Comparison of ENCODE assay signal across 18 cellular contexts in genomic region chr21:15324542-15324941, GRCh38.
DNase-seq lines count a peak whose midpoint lies in the region; ATAC-seq and TF ChIP-seq lines count a peak whose summit lies in the region.
"Had no signal": no experiment of that assay in that cellular context is flagged by ENCODE, and none has a peak within 500 bp of the region (broad histone marks: within the 10 kb centered on the region; RNA-seq: fewer than 3 reads in every experiment).

No MANE protein-coding gene starts in this region.

- H3K4me3 ChIP-seq in liver (ENCODE audit: low read depth in 1 of 3, low read length in 3 of 3) (no peak overlapping the region), neural progenitor cell (peak overlapping the region; percentile 13)
- H3K4me3 ChIP-seq in naive thymus-derived CD4-positive, alpha-beta T cell (ENCODE audit: low read length) = no peak overlapping the region
- H3K4me3 ChIP-seq: A549; BLaER1 treated with 17β-estradiol and CSF1 and Interleukin-3, amounts not matched to agents 10 nM and 100 nM had no signal

- no peaks in the 10 kb centered on the region for H3K9me3 Mint-ChIP-seq in neural progenitor cell
- peaks cover 0 to 3% (median 0%) of the 10 kb centered on the region in 11 donors for H3K9me3 Mint-ChIP-seq in naive thymus-derived CD4-positive, alpha-beta T cell
- H3K9me3 Mint-ChIP-seq: CD4-positive, alpha-beta T cell; CD8-positive, alpha-beta T cell had no signal

- no peak for DNase-seq in left lobe of liver (ENCODE audit: low spot score)
- DNase-seq in neural progenitor cell (ENCODE audit: low spot score) = peak; percentile 32
- DNase-seq in naive thymus-derived CD4-positive, alpha-beta T cell = no peak
- no peak for DNase-seq in mesenteric fat pad (ENCODE audit: low spot score)
- no peak for DNase-seq in caudate nucleus (lab: John Stamatoyannopoulos, UW)
- DNase-seq in inferior parietal cortex (ENCODE audit: extremely low spot score) = no peak
- DNase-seq: AML-193; Caco-2; Calu3; CD4-positive, alpha-beta T cell; CD8-positive, alpha-beta T cell; DMS79 treated with DMSO at 0.1 percent for 48 hours; GF-D8 had no signal

- H3K4me2 ChIP-seq in neural progenitor cell = peak overlapping the region; percentile 68
- H3K4me2 ChIP-seq: A549; BLaER1 treated with 17β-estradiol and CSF1 and Interleukin-3, amounts not matched to agents 10 nM and 100 nM had no signal

- no peaks in the 10 kb centered on the region for H3K36me3 ChIP-seq in liver (ENCODE audit: control insufficient read depth in 4 of 4, insufficient read depth in 3 of 4, low read depth in 1 of 4, low read length in 3 of 4)
- H3K36me3 ChIP-seq in neural progenitor cell = no peaks in the 10 kb centered on the region
- no peaks in the 10 kb centered on the region for H3K36me3 ChIP-seq in naive thymus-derived CD4-positive, alpha-beta T cell (ENCODE audit: control insufficient read depth in 2 of 3, insufficient read depth in 3 of 3, low read length in 3 of 3)

- H3K9me3 ChIP-seq in liver (ENCODE audit: control insufficient read depth in 4 of 4, low read length in 3 of 4) = no peaks in the 10 kb centered on the region
- no peaks in the 10 kb centered on the region for H3K9me3 ChIP-seq in neural progenitor cell (ENCODE audit: low read depth)
- H3K9me3 ChIP-seq in naive thymus-derived CD4-positive, alpha-beta T cell (ENCODE audit: control insufficient read depth in 2 of 3, low read length in 3 of 3) = no peaks in the 10 kb centered on the region
- H3K9me3 ChIP-seq: A549, Caco-2 had no signal

- H3K9ac ChIP-seq in liver (ENCODE audit: low read depth in 1 of 2, low read length in 2 of 2) (no peak overlapping the region), neural progenitor cell (no peak overlapping the region)
- H3K9ac ChIP-seq: BLaER1 treated with 17β-estradiol and CSF1 and Interleukin-3, amounts not matched to agents 10 nM and 100 nM had no signal

- 33% methylated on average over 2 of the region's 2 CpGs for WGBS in liver

- intact Hi-C loops in naive thymus-derived CD4-positive, alpha-beta T cell (cut with micrococcal nuclease) = no loop called here

- peaks cover 25% of the 10 kb centered on the region for H3K4me1 Mint-ChIP-seq in neural progenitor cell
- no peaks in the 10 kb centered on the region for H3K4me1 Mint-ChIP-seq in naive thymus-derived CD4-positive, alpha-beta T cell
- H3K4me1 Mint-ChIP-seq: B cell had no signal

- TF ChIP-seq RAD21 in liver (IDR thresholded peaks at IDR 0.05) = peak; percentile 56 to 67

- POLR2A ChIA-PET in naive thymus-derived CD4-positive, alpha-beta T cell (lab: Charles Lee) = no interaction called here

- ATAC-seq in left lobe of liver = peak; percentile 94
- no peak for ATAC-seq in naive thymus-derived CD4-positive, alpha-beta T cell
- ATAC-seq: A549; CD8-positive, alpha-beta T cell had no signal

- H4K20me1 ChIP-seq in neural progenitor cell (ENCODE audit: low read depth) = no peaks in the 10 kb centered on the region
- H4K20me1 ChIP-seq: BLaER1 treated with 17β-estradiol and CSF1 and Interleukin-3, amounts not matched to agents 10 nM and 100 nM had no signal

- H3K27ac Mint-ChIP-seq in neural progenitor cell = peak overlapping the region; percentile 16
- H3K27ac Mint-ChIP-seq in naive thymus-derived CD4-positive, alpha-beta T cell = no peak overlapping the region
- H3K27ac Mint-ChIP-seq: B cell; CD4-positive, alpha-beta T cell; CD8-positive, alpha-beta T cell had no signal

- H3K27me3 Mint-ChIP-seq in neural progenitor cell (ENCODE audit: insufficient read depth, low read depth) = peaks cover 2% of the 10 kb centered on the region
- peaks cover 0 to 16% (median 0%) of the 10 kb centered on the region in 5 donors for H3K27me3 Mint-ChIP-seq in naive thymus-derived CD4-positive, alpha-beta T cell
- H3K27me3 Mint-ChIP-seq: CD4-positive, alpha-beta T cell had no signal

- peaks cover 5% of the 10 kb centered on the region for H3F3A ChIP-seq in neural progenitor cell (ENCODE audit: low read depth)

- H3K4me1 ChIP-seq in liver (ENCODE audit: control insufficient read depth in 4 of 4, insufficient read depth in 4 of 4, low read length in 3 of 4) (peaks cover 0 to 12% (median 6%) of the 10 kb centered on the region in 4 donors), neural progenitor cell (peaks cover 22% of the 10 kb centered on the region)
- H3K4me1 ChIP-seq in naive thymus-derived CD4-positive, alpha-beta T cell (ENCODE audit: control insufficient read depth in 2 of 2, insufficient read depth in 2 of 2, low read length in 2 of 2) = no peaks in the 10 kb centered on the region
- H3K4me1 ChIP-seq: A549; BLaER1 treated with 17β-estradiol and CSF1 and Interleukin-3, amounts not matched to agents 10 nM and 100 nM; Caco-2 had no signal

- H3K79me2 ChIP-seq in neural progenitor cell (ENCODE audit: low read depth) = no peaks in the 10 kb centered on the region

- CTCF ChIA-PET in naive thymus-derived CD4-positive, alpha-beta T cell (lab: Charles Lee) = no interaction called here

- no peak overlapping the region for H2AFZ ChIP-seq in neural progenitor cell (replicated peaks)

- TF ChIP-seq CTCF in liver (IDR thresholded peaks at IDR 0.05; ENCODE audit: low read depth, low read length, missing input control) (no peak), neural progenitor cell (IDR thresholded peaks at IDR 0.05) (no peak)

- peaks cover 3% of the 10 kb centered on the region for H3K36me3 Mint-ChIP-seq in neural progenitor cell
- H3K36me3 Mint-ChIP-seq in naive thymus-derived CD4-positive, alpha-beta T cell = no peaks in the 10 kb centered on the region
- H3K36me3 Mint-ChIP-seq: CD8-positive, alpha-beta T cell had no signal

- H3K27me3 ChIP-seq in liver (ENCODE audit: control insufficient read depth in 4 of 4, insufficient read depth in 4 of 4, low read length in 3 of 4) (no peaks in the 10 kb centered on the region), neural progenitor cell (no peaks in the 10 kb centered on the region)
- no peaks in the 10 kb centered on the region for H3K27me3 ChIP-seq in naive thymus-derived CD4-positive, alpha-beta T cell (ENCODE audit: control insufficient read depth in 2 of 2, insufficient read depth in 2 of 2, low read length in 2 of 2)
- H3K27me3 ChIP-seq: BLaER1 treated with 17β-estradiol and CSF1 and Interleukin-3, amounts not matched to agents 10 nM and 100 nM had no signal

- H3K4me3 Mint-ChIP-seq in neural progenitor cell = peak overlapping the region; percentile 39
- no peak overlapping the region for H3K4me3 Mint-ChIP-seq in naive thymus-derived CD4-positive, alpha-beta T cell
- H3K4me3 Mint-ChIP-seq: B cell; CD4-positive, alpha-beta T cell; CD8-positive, alpha-beta T cell had no signal

- no peak overlapping the region for H3K27ac ChIP-seq in liver (ENCODE audit: low read depth in 1 of 2, low read length in 2 of 2)
- no peak overlapping the region for H3K27ac ChIP-seq in neural progenitor cell
- no peak overlapping the region for H3K27ac ChIP-seq in naive thymus-derived CD4-positive, alpha-beta T cell (ENCODE audit: low read depth, low read length)
- no peak overlapping the region for H3K27ac ChIP-seq in caudate nucleus (ENCODE audit: low read depth, low read length)
- H3K27ac ChIP-seq: A549; BLaER1 treated with 17β-estradiol and CSF1 and Interleukin-3, amounts not matched to agents 10 nM and 100 nM; C4-2B had no signal

TF ChIP-seq in liver, 16 proteins besides CTCF, POLR2A, EP300 and RAD21 (continues in another document):
- TF ChIP-seq YY1 (IDR thresholded peaks at IDR 0.05) (peak; percentile 43), FOXA1 (IDR thresholded peaks at IDR 0.05) (peak; percentile 43), JUND (IDR thresholded peaks at IDR 0.05) (peak; percentile 19 to 59), SP1 (IDR thresholded peaks at IDR 0.05) (peak; percentile 81), GABPA (IDR thresholded peaks at IDR 0.05 in 1 of 2, conservative IDR thresholded peaks at IDR 0.05 in 1 of 2) (no peak), HNF4G (IDR thresholded peaks at IDR 0.05) (peak; percentile 37), MAX (IDR thresholded peaks at IDR 0.05) (no peak), FOXA2 (IDR thresholded peaks at IDR 0.05) (peak; percentile 46), HNF4A (conservative IDR thresholded peaks at IDR 0.05) (peak; percentile 83 to 88), ATF3 (IDR thresholded peaks at IDR 0.05) (no peak), EGR1 (IDR thresholded peaks at IDR 0.05; ENCODE audit: low read depth in 2 of 2) (no peak), TAF1 (conservative IDR thresholded peaks at IDR 0.05) (no peak), RXRA (IDR thresholded peaks at IDR 0.05) (peak; percentile 91 to 92)
- TF ChIP-seq, protein P1, sequence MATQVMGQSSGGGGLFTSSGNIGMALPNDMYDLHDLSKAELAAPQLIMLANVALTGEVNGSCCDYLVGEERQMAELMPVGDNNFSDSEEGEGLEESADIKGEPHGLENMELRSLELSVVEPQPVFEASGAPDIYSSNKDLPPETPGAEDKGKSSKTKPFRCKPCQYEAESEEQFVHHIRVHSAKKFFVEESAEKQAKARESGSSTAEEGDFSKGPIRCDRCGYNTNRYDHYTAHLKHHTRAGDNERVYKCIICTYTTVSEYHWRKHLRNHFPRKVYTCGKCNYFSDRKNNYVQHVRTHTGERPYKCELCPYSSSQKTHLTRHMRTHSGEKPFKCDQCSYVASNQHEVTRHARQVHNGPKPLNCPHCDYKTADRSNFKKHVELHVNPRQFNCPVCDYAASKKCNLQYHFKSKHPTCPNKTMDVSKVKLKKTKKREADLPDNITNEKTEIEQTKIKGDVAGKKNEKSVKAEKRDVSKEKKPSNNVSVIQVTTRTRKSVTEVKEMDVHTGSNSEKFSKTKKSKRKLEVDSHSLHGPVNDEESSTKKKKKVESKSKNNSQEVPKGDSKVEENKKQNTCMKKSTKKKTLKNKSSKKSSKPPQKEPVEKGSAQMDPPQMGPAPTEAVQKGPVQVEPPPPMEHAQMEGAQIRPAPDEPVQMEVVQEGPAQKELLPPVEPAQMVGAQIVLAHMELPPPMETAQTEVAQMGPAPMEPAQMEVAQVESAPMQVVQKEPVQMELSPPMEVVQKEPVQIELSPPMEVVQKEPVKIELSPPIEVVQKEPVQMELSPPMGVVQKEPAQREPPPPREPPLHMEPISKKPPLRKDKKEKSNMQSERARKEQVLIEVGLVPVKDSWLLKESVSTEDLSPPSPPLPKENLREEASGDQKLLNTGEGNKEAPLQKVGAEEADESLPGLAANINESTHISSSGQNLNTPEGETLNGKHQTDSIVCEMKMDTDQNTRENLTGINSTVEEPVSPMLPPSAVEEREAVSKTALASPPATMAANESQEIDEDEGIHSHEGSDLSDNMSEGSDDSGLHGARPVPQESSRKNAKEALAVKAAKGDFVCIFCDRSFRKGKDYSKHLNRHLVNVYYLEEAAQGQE (IDR thresholded peaks at IDR 0.05) = peak; percentile 27
